ENCODE assay signal across 1 cellular context in genomic region chr9:33166263-33167083, GRCh38.
TF ChIP-seq lines count a peak whose summit lies in the region.

No MANE protein-coding gene starts in this region.

TF ChIP-seq in GM12878, 131 proteins besides CTCF, POLR2A, EP300 and RAD21 (continued from another document):
- TF ChIP-seq ZNF687 (IDR thresholded peaks at IDR 0.05), result 0 out of 2 replicates have a peak, but pooled peaks have one; percentile 10
- no peak for TF ChIP-seq CHD2 (IDR thresholded peaks at IDR 0.05; ENCODE audit: borderline replicate concordance, low read depth, low read length)
- peak; percentile 86 for TF ChIP-seq LARP7 (IDR thresholded peaks at IDR 0.05)
- peak; percentile 92 for TF ChIP-seq MEF2B (IDR thresholded peaks at IDR 0.05; ENCODE audit: partially characterized antibody, poor library complexity, severe bottlenecking)
- TF ChIP-seq SIN3A (IDR thresholded peaks at IDR 0.05; ENCODE audit: low read depth, low read length), result peak; percentile 4; the same call in 1 of the 2 replicates
- no peak for TF ChIP-seq NR2C2 (IDR thresholded peaks at IDR 0.05; ENCODE audit: borderline replicate concordance, control insufficient read depth, insufficient read length, low read depth)
- no peak for TF ChIP-seq CBX3 (IDR thresholded peaks at IDR 0.05; ENCODE audit: borderline replicate concordance, low read depth)
- TF ChIP-seq SMARCA5 (IDR thresholded peaks at IDR 0.05), result peak; percentile 92
- TF ChIP-seq IKZF2 (IDR thresholded peaks at IDR 0.05), result peak; percentile 9 to 20; a peak in 2 of 4 replicates
- TF ChIP-seq ASH2L (IDR thresholded peaks at IDR 0.05; ENCODE audit: borderline replicate concordance, low read depth), result 0 out of 2 replicates have a peak, but pooled peaks have one; percentile 51
- TF ChIP-seq RELB (IDR thresholded peaks at IDR 0.05; ENCODE audit: low read depth), result peak; percentile 48; the same call in 1 of the 2 replicates
- 0 out of 2 replicates have a peak, but pooled peaks have one; percentile 20 for TF ChIP-seq EED (IDR thresholded peaks at IDR 0.05; ENCODE audit: low read depth)
- TF ChIP-seq GATAD2B (conservative IDR thresholded peaks at IDR 0.05; ENCODE audit: low read depth), result peak; percentile 54
- peak; percentile 2 to 8; a peak in 1 of 4 replicates for TF ChIP-seq BHLHE40 (IDR thresholded peaks at IDR 0.05; ENCODE audit: borderline replicate concordance in 1 of 2, low read depth in 2 of 2, low read length in 1 of 2)
- no peak for TF ChIP-seq BCL3 (IDR thresholded peaks at IDR 0.05; ENCODE audit: borderline replicate concordance, insufficient read depth, low read depth, low read length, poor library complexity, severe bottlenecking)
